ENCODE assay signal across 21 cellular contexts in the genomic region with DNA sequence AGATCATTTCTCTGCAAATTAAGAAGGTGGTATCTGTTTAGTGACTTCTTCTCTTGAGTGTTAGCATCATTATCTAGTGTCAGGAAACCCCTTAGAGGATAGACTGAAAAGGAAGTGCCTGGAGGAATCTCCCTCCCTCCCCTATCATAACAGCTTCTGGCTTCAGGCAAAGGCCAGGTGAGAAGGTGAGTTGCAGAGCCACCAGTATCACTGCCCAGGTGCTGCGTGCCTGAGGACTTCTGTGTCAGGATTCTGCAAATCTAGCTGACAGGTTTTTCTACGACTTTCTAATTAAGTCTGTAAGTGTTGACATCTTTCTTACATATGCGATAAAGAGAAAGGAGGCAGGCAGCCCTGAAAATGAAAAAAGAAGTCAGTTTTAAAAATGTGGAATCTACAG.
"Had no signal": no experiment of that assay in that cellular context is flagged by ENCODE, and none has a peak within 500 bp of the region (broad histone marks: within the 10 kb centered on the region; RNA-seq: fewer than 3 reads in every experiment).

No MANE protein-coding gene starts in this region.

- DNase-seq: effector CD8-positive, alpha-beta T cell; effector memory CD8-positive, alpha-beta T cell; endodermal cell; erythroblast; esophagus squamous epithelium; foreskin fibroblast; foreskin melanocyte; gastrocnemius medialis; glutamatergic neuron; head of caudate nucleus; heart right ventricle; hippocampal formation; left cardiac atrium; left lung; left ventricle myocardium superior; lower lobe of right lung; mesenchymal stem cell; midbrain had no signal

- H3K36me3 ChIP-seq: esophagus squamous epithelium, gastrocnemius medialis, heart right ventricle, left lung, lower lobe of right lung had no signal

- H3K27me3 ChIP-seq: esophagus squamous epithelium, gastrocnemius medialis, heart right ventricle, left lung had no signal

- ATAC-seq: effector memory CD8-positive, alpha-beta T cell; esophagus mucosa; gastrocnemius medialis; heart right ventricle; left cardiac atrium; left lung; left ventricle myocardium superior; lower lobe of right lung had no signal

- H3K4me1 ChIP-seq: esophagus squamous epithelium, left lung, lower lobe of right lung had no signal

- H3K4me3 ChIP-seq: coronary artery, esophagus squamous epithelium, gastrocnemius medialis, heart right ventricle, left lung, lower lobe of right lung had no signal

- H3K9me3 ChIP-seq: esophagus squamous epithelium, gastrocnemius medialis, heart right ventricle, left lung, lower lobe of right lung had no signal

- H3K27ac ChIP-seq: coronary artery, epithelial cell of prostate, esophagus squamous epithelium, gastrocnemius medialis, heart right ventricle, left lung, lower lobe of right lung had no signal
